1 cellular context compared by ENCODE assay signal in genomic region chr1:84478876-84479868, GRCh38.
A peak's percentile ranks its signal among the peaks of the same experiment; 100 is the strongest.
TF ChIP-seq lines count a peak whose summit lies in the region.

Gene RPF1, plus strand, starts transcription at chr1:84479266. Its CDS starts 16 bp downstream, at chr1:84479282.

TF ChIP-seq in K562, 482 proteins besides CTCF, POLR2A, EP300 and RAD21 (continued from another document and continues in another):
- TF ChIP-seq MEIS2 (IDR thresholded peaks at IDR 0.05; ENCODE audit: partially characterized antibody): peak; percentile 14
- peak; percentile 82 to 92 for TF ChIP-seq MNT (conservative IDR thresholded peaks at IDR 0.05)
- peak; percentile 70; the same call in 1 of the 2 replicates for TF ChIP-seq ZNF584 (CRISPR knock-in tag; IDR thresholded peaks at IDR 0.05; ENCODE audit: low read depth)
- 0 out of 2 replicates have a peak, but pooled peaks have one; percentile 8 for TF ChIP-seq ZBED1 (IDR thresholded peaks at IDR 0.05)
- TF ChIP-seq ZNF274 (IDR thresholded peaks at IDR 0.05; ENCODE audit: borderline replicate concordance, low read depth, low read length): no peak
- no peak for TF ChIP-seq ATF1 (CRISPR knock-in tag; IDR thresholded peaks at IDR 0.05)
- TF ChIP-seq ATF1 (tag; IDR thresholded peaks at IDR 0.05): peak; percentile 84
- peak; percentile 32; the same call in 1 of the 2 replicates for TF ChIP-seq ZNF431 (CRISPR knock-in tag; IDR thresholded peaks at IDR 0.05)
- TF ChIP-seq NONO (IDR thresholded peaks at IDR 0.05; ENCODE audit: low read depth in 2 of 2, low read length in 1 of 2): no peak
- no peak for TF ChIP-seq IRF9 (tag; IDR thresholded peaks at IDR 0.05)
- peak; percentile 80 for TF ChIP-seq MAX (CRISPR knock-in tag; IDR thresholded peaks at IDR 0.05)
- peak; percentile 94 for TF ChIP-seq ELF1 (tag; IDR thresholded peaks at IDR 0.05)
- peak; percentile 84 for TF ChIP-seq ZNF766 (CRISPR knock-in tag; conservative IDR thresholded peaks at IDR 0.05)
- no peak for TF ChIP-seq HNRNPH1 (optimal IDR thresholded peaks at IDR 0.05; ENCODE audit: low read depth, low read length)
- no peak for TF ChIP-seq MCM7 (IDR thresholded peaks at IDR 0.05)
- TF ChIP-seq PRMT5 (CRISPR knock-in tag; IDR thresholded peaks at IDR 0.05): no peak
- TF ChIP-seq ZNF507 (tag; conservative IDR thresholded peaks at IDR 0.05): no peak
- no peak for TF ChIP-seq KLF13 (tag; IDR thresholded peaks at IDR 0.05; ENCODE audit: borderline replicate concordance, low read depth)
- no peak for TF ChIP-seq SLC30A9 (CRISPR knock-in tag; IDR thresholded peaks at IDR 0.05)
- TF ChIP-seq NR2C1 (IDR thresholded peaks at IDR 0.05): peak; percentile 100
- TF ChIP-seq NR2C1 (tag; IDR thresholded peaks at IDR 0.05): peak; percentile 100
- TF ChIP-seq SMAD3 (CRISPR knock-in tag; conservative IDR thresholded peaks at IDR 0.05): 0 out of 2 replicates have a peak, but pooled peaks have one; percentile 25
- no peak for TF ChIP-seq LARP7 (IDR thresholded peaks at IDR 0.05)
- no peak for TF ChIP-seq SMC3 (conservative IDR thresholded peaks at IDR 0.05; ENCODE audit: insufficient read depth, low read depth, low read length)
- no peak for TF ChIP-seq ZNF561 (CRISPR knock-in tag; conservative IDR thresholded peaks at IDR 0.05)
- TF ChIP-seq ZNF57 (CRISPR knock-in tag; IDR thresholded peaks at IDR 0.05): no peak
- TF ChIP-seq RBM25 (IDR thresholded peaks at IDR 0.05; ENCODE audit: low read depth, low read length, severe bottlenecking): no peak
- TF ChIP-seq ATF3 (IDR thresholded peaks at IDR 0.05): no peak
- TF ChIP-seq ATF3 (CRISPR knock-in tag; conservative IDR thresholded peaks at IDR 0.05): 0 out of 2 replicates have a peak, but pooled peaks have one; percentile 15
- TF ChIP-seq L3MBTL2 (IDR thresholded peaks at IDR 0.05): peak; percentile 74
- TF ChIP-seq NFIX (CRISPR knock-in tag; IDR thresholded peaks at IDR 0.05; ENCODE audit: low read depth): no peak
- no peak for TF ChIP-seq ZSCAN32 (CRISPR knock-in tag; IDR thresholded peaks at IDR 0.05)
- no peak for TF ChIP-seq ILK (tag; IDR thresholded peaks at IDR 0.05; ENCODE audit: borderline replicate concordance, low read depth)
- TF ChIP-seq DIDO1 (tag; IDR thresholded peaks at IDR 0.05; ENCODE audit: low read depth): peak; percentile 94
- TF ChIP-seq ZZZ3 (IDR thresholded peaks at IDR 0.05): no peak
- TF ChIP-seq ZNF318 (IDR thresholded peaks at IDR 0.05; ENCODE audit: borderline replicate concordance in 1 of 2, low read depth in 1 of 2): peak in 1 of 2 experiments; percentile 40; a peak in 1 of 4 replicates
- no peak for TF ChIP-seq SRF (CRISPR knock-in tag; IDR thresholded peaks at IDR 0.05)
- TF ChIP-seq FOXP4 (CRISPR knock-in tag; IDR thresholded peaks at IDR 0.05; ENCODE audit: borderline replicate concordance): no peak
- peak; percentile 86 for TF ChIP-seq MYC (IDR thresholded peaks at IDR 0.05; ENCODE audit: low read depth, low read length)
- peak; percentile 70; the same call in 1 of the 2 replicates for TF ChIP-seq MYC (CRISPR knock-in tag; IDR thresholded peaks at IDR 0.05; ENCODE audit: borderline replicate concordance, low read depth)
- TF ChIP-seq ETV1 (tag; conservative IDR thresholded peaks at IDR 0.05; ENCODE audit: low read depth): peak; percentile 75
- no peak for TF ChIP-seq POLR3G (IDR thresholded peaks at IDR 0.05; ENCODE audit: extremely low read depth, insufficient read length, insufficient replicate concordance)
- peak; percentile 52; the same call in 1 of the 2 replicates for TF ChIP-seq ARID4B (CRISPR knock-in tag; IDR thresholded peaks at IDR 0.05)
- peak; percentile 98 for TF ChIP-seq PHF8 (IDR thresholded peaks at IDR 0.05; ENCODE audit: borderline replicate concordance, low read length)
- TF ChIP-seq RBBP5 (IDR thresholded peaks at IDR 0.05; ENCODE audit: borderline replicate concordance, insufficient read depth, low read length, poor library complexity, severe bottlenecking): peak; percentile 98
- peak; percentile 88 for TF ChIP-seq DDX20 (tag; IDR thresholded peaks at IDR 0.05; ENCODE audit: low read depth)
- TF ChIP-seq CHD4 (IDR thresholded peaks at IDR 0.05; ENCODE audit: insufficient read depth, insufficient replicate concordance, low read depth, low read length, poor library complexity, severe bottlenecking): no peak
- TF ChIP-seq CBX5 (IDR thresholded peaks at IDR 0.05; ENCODE audit: borderline replicate concordance, low read depth): peak; percentile 44
- peak; percentile 21; the same call in 1 of the 2 replicates for TF ChIP-seq GATA2 (CRISPR knock-in tag; IDR thresholded peaks at IDR 0.05)
- TF ChIP-seq DPF2 (IDR thresholded peaks at IDR 0.05): 0 out of 2 replicates have a peak, but pooled peaks have one; percentile 8
